In genomic region chr1:26910343-26911160, GRCh38 we compare ENCODE assay signal across 1 cellular context.
TF ChIP-seq lines count a peak whose summit lies in the region.

No MANE protein-coding gene starts in this region.

TF ChIP-seq in HepG2, 621 proteins besides CTCF, POLR2A, EP300 and RAD21 (continued from another document and continues in another):
- no peak for TF ChIP-seq EHMT2 (IDR thresholded peaks at IDR 0.05; ENCODE audit: borderline replicate concordance, low read depth, low read length)
- no peak for TF ChIP-seq NFYB (CRISPR knock-in tag; IDR thresholded peaks at IDR 0.05)
- 0 out of 2 replicates have a peak, but pooled peaks have one; percentile 2 for TF ChIP-seq ZNF562 (CRISPR knock-in tag; IDR thresholded peaks at IDR 0.05; ENCODE audit: borderline replicate concordance)
- no peak for TF ChIP-seq BRCA1 (CRISPR knock-in tag; IDR thresholded peaks at IDR 0.05)
- no peak for TF ChIP-seq ATF5 (CRISPR knock-in tag; IDR thresholded peaks at IDR 0.05; ENCODE audit: low read depth)
- TF ChIP-seq ZKSCAN8 (CRISPR knock-in tag; IDR thresholded peaks at IDR 0.05; ENCODE audit: borderline replicate concordance), result peak; percentile 71; the same call in 1 of the 2 replicates
- TF ChIP-seq CREB1 (IDR thresholded peaks at IDR 0.05), result peak; percentile 50
- peak; percentile 87 for TF ChIP-seq CREB1 (CRISPR knock-in tag; IDR thresholded peaks at IDR 0.05)
- TF ChIP-seq SPEN (CRISPR knock-in tag; IDR thresholded peaks at IDR 0.05; ENCODE audit: low read depth), result peak; percentile 91; the same call in 1 of the 2 replicates
- no peak for TF ChIP-seq ZBTB42 (CRISPR knock-in tag; IDR thresholded peaks at IDR 0.05)
- peak; percentile 26 for TF ChIP-seq KDM2A (CRISPR knock-in tag; IDR thresholded peaks at IDR 0.05; ENCODE audit: borderline replicate concordance, low read depth)
- no peak for TF ChIP-seq TCF7L2 (IDR thresholded peaks at IDR 0.05; ENCODE audit: low read depth, low read length)
- TF ChIP-seq ZFAT (CRISPR knock-in tag; conservative IDR thresholded peaks at IDR 0.05), result no peak
- no peak for TF ChIP-seq ZBTB8A (CRISPR knock-in tag; IDR thresholded peaks at IDR 0.05; ENCODE audit: borderline replicate concordance, low read depth)
- no peak for TF ChIP-seq MYNN (CRISPR knock-in tag; IDR thresholded peaks at IDR 0.05; ENCODE audit: low read depth)
- TF ChIP-seq SOX6 (IDR thresholded peaks at IDR 0.05), result no peak
- peak; percentile 94 for TF ChIP-seq SOX6 (CRISPR knock-in tag; IDR thresholded peaks at IDR 0.05)
- TF ChIP-seq E2F2 (CRISPR knock-in tag; IDR thresholded peaks at IDR 0.05; ENCODE audit: borderline replicate concordance), result no peak
- no peak for TF ChIP-seq ZNF264 (CRISPR knock-in tag; IDR thresholded peaks at IDR 0.05)
- peak; percentile 78 for TF ChIP-seq THAP11 (CRISPR knock-in tag; IDR thresholded peaks at IDR 0.05)
- peak; percentile 91 for TF ChIP-seq TEAD3 (CRISPR knock-in tag; optimal IDR thresholded peaks at IDR 0.05; ENCODE audit: borderline replicate concordance)
- peak; percentile 93 for TF ChIP-seq FOXO1 (CRISPR knock-in tag; IDR thresholded peaks at IDR 0.05)
- no peak for TF ChIP-seq NFIB (CRISPR knock-in tag; IDR thresholded peaks at IDR 0.05; ENCODE audit: borderline replicate concordance)
- TF ChIP-seq HCFC1 (IDR thresholded peaks at IDR 0.05; ENCODE audit: low read depth, low read length), result no peak
- peak; percentile 93 for TF ChIP-seq NCOR1 (IDR thresholded peaks at IDR 0.05; ENCODE audit: borderline replicate concordance, low read length)
- TF ChIP-seq DMTF1 (CRISPR knock-in tag; IDR thresholded peaks at IDR 0.05), result no peak
- no peak for TF ChIP-seq ZNF263 (CRISPR knock-in tag; IDR thresholded peaks at IDR 0.05)
- no peak; the same call in 1 of the 2 replicates for TF ChIP-seq ZNF687 (CRISPR knock-in tag; IDR thresholded peaks at IDR 0.05)
- TF ChIP-seq ZKSCAN1 (IDR thresholded peaks at IDR 0.05; ENCODE audit: low read length), result no peak
- no peak; the same call in 1 of the 2 replicates for TF ChIP-seq ZNF143 (CRISPR knock-in tag; IDR thresholded peaks at IDR 0.05)
- TF ChIP-seq SNAI1 (CRISPR knock-in tag; IDR thresholded peaks at IDR 0.05; ENCODE audit: borderline replicate concordance), result peak; percentile 81; the same call in 1 of the 2 replicates
- peak; percentile 73; the same call in 1 of the 2 replicates for TF ChIP-seq ZNF331 (CRISPR knock-in tag; IDR thresholded peaks at IDR 0.05)
- TF ChIP-seq ZNF605 (CRISPR knock-in tag; IDR thresholded peaks at IDR 0.05), result no peak; the same call in 1 of the 2 replicates
- TF ChIP-seq ZMYM4 (CRISPR knock-in tag; IDR thresholded peaks at IDR 0.05), result no peak; the same call in 1 of the 2 replicates
- TF ChIP-seq MTA3 (CRISPR knock-in tag; IDR thresholded peaks at IDR 0.05), result no peak
- peak; percentile 72; the same call in 1 of the 2 replicates for TF ChIP-seq ZNF12 (CRISPR knock-in tag; IDR thresholded peaks at IDR 0.05)
- no peak for TF ChIP-seq ZNF850 (CRISPR knock-in tag; conservative IDR thresholded peaks at IDR 0.05)
- TF ChIP-seq SALL1 (CRISPR knock-in tag; IDR thresholded peaks at IDR 0.05), result peak; percentile 94
- peak; percentile 4; the same call in 1 of the 2 replicates for TF ChIP-seq STAG1 (CRISPR knock-in tag; IDR thresholded peaks at IDR 0.05)
- TF ChIP-seq ZNF788 (CRISPR knock-in tag; IDR thresholded peaks at IDR 0.05; ENCODE audit: borderline replicate concordance), result peak; percentile 41; the same call in 1 of the 2 replicates
- TF ChIP-seq ZHX1 (CRISPR knock-in tag; IDR thresholded peaks at IDR 0.05; ENCODE audit: low read depth), result no peak
- TF ChIP-seq ZNF782 (CRISPR knock-in tag; IDR thresholded peaks at IDR 0.05; ENCODE audit: borderline replicate concordance), result no peak
- no peak for TF ChIP-seq BRD4 (CRISPR knock-in tag; IDR thresholded peaks at IDR 0.05)
- TF ChIP-seq TCF7 (IDR thresholded peaks at IDR 0.05; ENCODE audit: low read depth), result peak; percentile 32; the same call in 1 of the 2 replicates
- no peak for TF ChIP-seq ZNF468 (CRISPR knock-in tag; IDR thresholded peaks at IDR 0.05)
- TF ChIP-seq ASH2L (IDR thresholded peaks at IDR 0.05; ENCODE audit: insufficient read length, low read depth, low read length), result peak; percentile 32
- no peak for TF ChIP-seq ZFP62 (CRISPR knock-in tag; IDR thresholded peaks at IDR 0.05)
- TF ChIP-seq BCL3 (CRISPR knock-in tag; IDR thresholded peaks at IDR 0.05), result no peak
- TF ChIP-seq ZNF275 (CRISPR knock-in tag; IDR thresholded peaks at IDR 0.05; ENCODE audit: borderline replicate concordance), result 0 out of 2 replicates have a peak, but pooled peaks have one; percentile 30
- no peak; the same call in 1 of the 2 replicates for TF ChIP-seq WIZ (CRISPR knock-in tag; IDR thresholded peaks at IDR 0.05)
- peak; percentile 86; the same call in 1 of the 2 replicates for TF ChIP-seq THRA (CRISPR knock-in tag; IDR thresholded peaks at IDR 0.05; ENCODE audit: borderline replicate concordance)
- TF ChIP-seq ZNF775 (CRISPR knock-in tag; IDR thresholded peaks at IDR 0.05; ENCODE audit: borderline replicate concordance), result no peak
